1 cellular context compared by ENCODE assay signal in the genomic region with DNA sequence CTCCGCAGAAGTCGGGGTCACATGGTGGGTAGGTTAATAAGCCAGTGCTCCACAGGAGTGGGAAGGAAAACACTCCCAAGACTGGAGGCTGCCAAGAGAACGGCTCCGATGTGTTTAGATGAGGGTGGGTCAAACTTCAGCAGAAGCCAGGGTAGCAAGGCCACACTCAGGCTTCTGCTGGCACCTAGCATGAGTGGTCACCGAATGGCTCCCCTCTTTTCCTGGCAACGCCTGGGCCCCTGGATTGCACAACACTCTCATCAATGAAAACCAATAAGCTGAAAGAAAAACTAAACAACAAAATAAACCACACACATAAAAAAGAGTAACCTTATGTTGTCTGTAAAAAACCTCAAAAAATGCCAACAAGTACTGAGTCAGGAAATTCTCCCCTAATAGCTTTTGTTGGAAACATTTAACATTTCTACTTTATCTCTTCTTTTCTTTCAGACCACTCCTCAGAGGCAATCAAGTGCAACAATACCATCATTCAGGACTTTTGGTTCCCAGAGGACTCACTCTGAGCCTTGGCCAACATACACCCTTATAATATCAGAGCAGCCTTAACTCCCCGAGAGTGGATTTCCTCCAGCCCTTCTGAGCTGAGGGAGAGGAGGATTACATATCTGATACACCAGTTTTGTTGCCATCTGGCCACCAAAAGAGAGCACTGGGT.
TF ChIP-seq lines count a peak whose summit lies in the region.

No MANE protein-coding gene starts in this region.

TF ChIP-seq in HepG2, 621 proteins besides CTCF, POLR2A, EP300 and RAD21:
- TF ChIP-seq CEBPB (IDR thresholded peaks at IDR 0.05; ENCODE audit: borderline replicate concordance, low read depth, low read length) (peak; percentile 55; the same call in 1 of the 2 replicates), KLF6 (CRISPR knock-in tag; IDR thresholded peaks at IDR 0.05) (no peak)
